1 cellular context compared by ENCODE assay signal in the genomic region with DNA sequence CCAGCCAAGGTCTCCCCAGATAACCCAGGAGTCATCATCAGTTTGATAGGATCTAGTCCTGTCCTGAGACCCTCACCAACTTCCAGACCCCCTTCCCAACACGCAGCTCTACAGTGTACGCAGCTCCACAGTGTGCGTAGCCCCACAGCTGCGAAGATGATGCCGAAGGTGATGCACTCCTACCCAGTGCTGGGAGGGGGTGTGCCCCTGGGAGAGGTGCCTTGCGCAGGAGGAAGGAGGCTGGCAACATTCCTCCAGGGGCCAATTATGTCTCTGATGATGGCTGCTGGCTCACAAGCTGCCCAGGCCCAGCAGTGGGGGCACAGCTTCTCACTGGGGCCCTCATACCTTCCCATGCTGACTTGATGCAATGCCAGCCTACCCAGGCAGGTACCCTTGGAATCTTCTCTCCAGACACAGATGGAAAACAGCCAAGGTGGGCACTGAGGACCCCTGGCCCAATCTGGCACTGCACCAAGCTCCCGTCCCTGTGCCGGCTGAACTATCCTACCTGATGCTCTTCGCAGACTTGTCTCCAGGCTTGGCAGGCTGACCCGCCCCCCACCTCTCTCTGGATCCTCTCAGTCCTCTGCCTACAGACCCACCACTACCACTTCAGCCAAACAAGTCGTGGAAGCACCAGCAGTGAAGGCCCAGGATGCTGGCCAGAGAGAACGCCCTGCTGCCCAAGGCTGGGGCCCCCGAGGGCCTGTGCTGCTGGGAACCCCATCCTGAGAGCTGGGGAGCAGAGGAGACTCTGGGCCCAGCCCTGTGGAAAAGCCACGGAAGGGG.
TF ChIP-seq lines count a peak whose summit lies in the region.

No MANE protein-coding gene starts in this region.

TF ChIP-seq in GM12878, 131 proteins besides CTCF, POLR2A, EP300 and RAD21:
- TF ChIP-seq EED (IDR thresholded peaks at IDR 0.05; ENCODE audit: low read depth), result 0 out of 2 replicates have a peak, but pooled peaks have one; percentile 12
- TF ChIP-seq, protein P1, sequence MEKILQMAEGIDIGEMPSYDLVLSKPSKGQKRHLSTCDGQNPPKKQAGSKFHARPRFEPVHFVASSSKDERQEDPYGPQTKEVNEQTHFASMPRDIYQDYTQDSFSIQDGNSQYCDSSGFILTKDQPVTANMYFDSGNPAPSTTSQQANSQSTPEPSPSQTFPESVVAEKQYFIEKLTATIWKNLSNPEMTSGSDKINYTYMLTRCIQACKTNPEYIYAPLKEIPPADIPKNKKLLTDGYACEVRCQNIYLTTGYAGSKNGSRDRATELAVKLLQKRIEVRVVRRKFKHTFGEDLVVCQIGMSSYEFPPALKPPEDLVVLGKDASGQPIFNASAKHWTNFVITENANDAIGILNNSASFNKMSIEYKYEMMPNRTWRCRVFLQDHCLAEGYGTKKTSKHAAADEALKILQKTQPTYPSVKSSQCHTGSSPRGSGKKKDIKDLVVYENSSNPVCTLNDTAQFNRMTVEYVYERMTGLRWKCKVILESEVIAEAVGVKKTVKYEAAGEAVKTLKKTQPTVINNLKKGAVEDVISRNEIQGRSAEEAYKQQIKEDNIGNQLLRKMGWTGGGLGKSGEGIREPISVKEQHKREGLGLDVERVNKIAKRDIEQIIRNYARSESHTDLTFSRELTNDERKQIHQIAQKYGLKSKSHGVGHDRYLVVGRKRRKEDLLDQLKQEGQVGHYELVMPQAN (conservative IDR thresholded peaks at IDR 0.05), result no peak
